8 cellular contexts compared by ENCODE assay signal in genomic region chr20:50320910-50321796, GRCh38.
DNase-seq lines count a peak whose midpoint lies in the region; ATAC-seq and TF ChIP-seq lines count a peak whose summit lies in the region.

No MANE protein-coding gene starts in this region.

- peak overlapping the region; percentile 1 for H3K27ac Mint-ChIP-seq in Caco-2 (ENCODE audit: unreplicated experiment)

- peak overlapping the region; percentile 90 for H3K4me2 ChIP-seq in mammary epithelial cell (ENCODE audit: insufficient read depth, low read depth, low read length)

- peak overlapping the region; percentile 87 for H2AFZ ChIP-seq in mammary epithelial cell (ENCODE audit: low read depth, low read length)

- intact Hi-C loops in Caco-2 (cut with micrococcal nuclease; ENCODE audit: unreplicated experiment) (no loop called here), mammary epithelial cell (cut with micrococcal nuclease) (loop anchor here (1.0 to 5.0 kb wide), 3 partner anchors 12 to 129 kb away; partner anchors contain the start of gene CEBPB), right lobe of liver (cut with DNase I) (no loop called here), thyroid gland (cut with DNase I) (no loop called here), A673 (cut with micrococcal nuclease; ENCODE audit: unreplicated experiment) (no loop called here)

- ATAC-seq in right lobe of liver (peak; percentile 45 to 85 (median 61)), GM21786 (IDR thresholded peaks at IDR 0.05; ENCODE audit: unreplicated experiment) (no peak)

- H3K4me1 ChIP-seq in Caco-2 (peaks cover 15% of the 10 kb centered on the region), mammary epithelial cell (ENCODE audit: insufficient read depth, low read length) (peaks cover 48% of the 10 kb centered on the region), right lobe of liver (no peaks in the 10 kb centered on the region), thyroid gland (peaks cover 22 to 48% of the 10 kb centered on the region in 2 donors), A673 (ENCODE audit: insufficient read depth, low read length, poor library complexity, severe bottlenecking) (no peaks in the 10 kb centered on the region)

- peaks cover 14% of the 10 kb centered on the region for H3K4me1 Mint-ChIP-seq in Caco-2 (ENCODE audit: low read depth, unreplicated experiment)

- in situ Hi-C loops in mammary epithelial cell (cut with MboI; ENCODE audit: low sequenced_read_pairs in 2 of 2): no loop called here

- H4K20me1 ChIP-seq in mammary epithelial cell (ENCODE audit: insufficient read depth, low read length): no peaks in the 10 kb centered on the region

- POLR2A ChIA-PET in Caco-2 (lab: Charles Lee) (interaction anchor here (0.6 kb wide), 1 partner anchor 287 kb away, joined by 25 read pairs; no protein-coding TSS in a partner anchor), A673 (lab: Charles Lee; ENCODE audit: low non-redundant PET) (no interaction called here)

- H3K9me3 Mint-ChIP-seq in Caco-2 (ENCODE audit: unreplicated experiment): no peaks in the 10 kb centered on the region

- peaks cover 16% of the 10 kb centered on the region for H3K79me2 ChIP-seq in mammary epithelial cell (ENCODE audit: insufficient read depth, low read length)

- CTCF ChIA-PET in Caco-2 (lab: Charles Lee) (interaction anchor here (0.6 to 0.8 kb wide), 3 partner anchors 47 to 142 kb away, joined by 3 to 5 read pairs (median 4); no protein-coding TSS in a partner anchor), mammary epithelial cell (lab: Charles Lee; ENCODE audit: low non-redundant PET) (interaction anchor here (0.6 kb wide), 1 partner anchor 25 kb away, joined by 3 read pairs; no protein-coding TSS in a partner anchor), A673 (lab: Charles Lee) (interaction anchor here (0.6 kb wide), 1 partner anchor 138 kb away, joined by 6 read pairs; no protein-coding TSS in a partner anchor)

- dilution Hi-C loops in mammary epithelial cell (cut with HindIII; ENCODE audit: low sequenced_read_pairs): loop anchor here (5.0 kb wide), 3 partner anchors 36 to 126 kb away; no protein-coding TSS in a partner anchor

- H3K27me3 Mint-ChIP-seq in Caco-2 (ENCODE audit: insufficient read depth, unreplicated experiment): no peaks in the 10 kb centered on the region

- H3K36me3 ChIP-seq in Caco-2 (ENCODE audit: control insufficient read depth, insufficient read depth, low read length) (no peaks in the 10 kb centered on the region), mammary epithelial cell (ENCODE audit: insufficient read depth, low read length) (no peaks in the 10 kb centered on the region), right lobe of liver (no peaks in the 10 kb centered on the region), thyroid gland (no peaks in the 10 kb centered on the region), A673 (ENCODE audit: insufficient read depth, low read length, poor library complexity, severe bottlenecking) (no peaks in the 10 kb centered on the region)

- H3K36me3 Mint-ChIP-seq in Caco-2 (ENCODE audit: insufficient read depth, unreplicated experiment): no peaks in the 10 kb centered on the region

- DNase-seq in Caco-2: peak; percentile 75 to 85
- peak; percentile 62 for DNase-seq in MV-4-11 (lab: John Stamatoyannopoulos, UW)
- DNase-seq in mammary epithelial cell: peak; percentile 99
- DNase-seq in right lobe of liver: peak in 2 of 3 donors; percentile 75 to 77
- DNase-seq in thyroid gland: peak; percentile 95 to 96
- no peak for DNase-seq in GM19238 (ENCODE audit: insufficient read length, low spot score)
- DNase-seq in A673 (ENCODE audit: low spot score): no peak

- TF ChIP-seq CTCF in Caco-2 (IDR thresholded peaks at IDR 0.05; ENCODE audit: insufficient read depth in 1 of 2, low read depth in 1 of 2, low read length in 1 of 2, severe bottlenecking in 1 of 2, unreplicated experiment in 1 of 2) (no peak), mammary epithelial cell (conservative IDR thresholded peaks at IDR 0.05 in 1 of 2, IDR thresholded peaks at IDR 0.05 in 1 of 2; ENCODE audit: extremely low read depth in 1 of 2, insufficient read depth in 1 of 2, low read depth in 1 of 2, low read length in 2 of 2) (peak in 1 of 2 donors; percentile 11), right lobe of liver (IDR thresholded peaks at IDR 0.05) (no peak), thyroid gland (IDR thresholded peaks at IDR 0.05) (peak in 2 of 6 experiments; percentile 1 to 2), A673 (conservative IDR thresholded peaks at IDR 0.05; ENCODE audit: low read depth, low read length) (no peak)

- H3K27me3 ChIP-seq in Caco-2 (replicated peaks; ENCODE audit: control insufficient read depth, insufficient read depth, low read length) (no peaks in the 10 kb centered on the region), mammary epithelial cell (ENCODE audit: insufficient read depth, low read length) (no peaks in the 10 kb centered on the region), right lobe of liver (no peaks in the 10 kb centered on the region), thyroid gland (no peaks in the 10 kb centered on the region), A673 (replicated peaks; ENCODE audit: insufficient read depth, low read depth, low read length, poor library complexity) (no peaks in the 10 kb centered on the region)

- H3K9me3 ChIP-seq in Caco-2: no peaks in the 10 kb centered on the region
- H3K9me3 ChIP-seq in mammary epithelial cell (replicated peaks; ENCODE audit: insufficient read depth, low read length): no peaks in the 10 kb centered on the region
- H3K9me3 ChIP-seq in right lobe of liver: no peaks in the 10 kb centered on the region
- H3K9me3 ChIP-seq in thyroid gland: no peaks in the 10 kb centered on the region
- H3K9me3 ChIP-seq in A673 (ENCODE audit: low read depth, low read length, poor library complexity, severe bottlenecking): no peaks in the 10 kb centered on the region

- no peak overlapping the region for H3K4me3 Mint-ChIP-seq in Caco-2 (ENCODE audit: unreplicated experiment)

- WGBS in mammary epithelial cell (ENCODE audit: low coverage, missing lambda C conversion rate): 2% methylated on average over 10 of the region's 21 CpGs
- WGBS in right lobe of liver (ENCODE audit: insufficient coverage, low coverage, low lambda C conversion rate, missing lambda C conversion rate): 56% methylated on average over 11 of the region's 21 CpGs
- WGBS in thyroid gland, 2 donors: 41 to 46% methylated on average over 14 to 15 of the region's 21 CpGs

- no peak overlapping the region for H3K4me3 ChIP-seq in Caco-2 (ENCODE audit: low read depth, low read length)
- H3K4me3 ChIP-seq in mammary epithelial cell (replicated peaks in 1 of 3; ENCODE audit: insufficient read depth in 1 of 3, low read depth in 2 of 3, low read length in 3 of 3): peak overlapping the region; percentile 15 to 49 (median 49)
- H3K4me3 ChIP-seq in right lobe of liver: no peak overlapping the region
- H3K4me3 ChIP-seq in thyroid gland (replicated peaks in 1 of 3): peak overlapping the region in 1 of 3 donors; percentile 33
- H3K4me3 ChIP-seq in A673 (ENCODE audit: low read depth, low read length, poor library complexity, severe bottlenecking): no peak overlapping the region

- no TSS peak for BruUV-seq in Caco-2 (replicated peaks; lab: Mats Ljungman, UMichigan)
- no TSS peak for BruUV-seq in mammary epithelial cell (replicated peaks; lab: Mats Ljungman, UMichigan)
- BruUV-seq in A673 (replicated peaks; lab: Mats Ljungman, UMichigan): no TSS peak

- peak overlapping the region; percentile 85 for H3K9ac ChIP-seq in mammary epithelial cell (ENCODE audit: insufficient read depth, low read length)

- peak overlapping the region; percentile 90 for H3K27ac ChIP-seq in mammary epithelial cell (ENCODE audit: insufficient read depth, low read depth, low read length)
- H3K27ac ChIP-seq in right lobe of liver: peak overlapping the region in 1 of 3 donors; percentile 12
- peak overlapping the region; percentile 91 to 97 (median 92) for H3K27ac ChIP-seq in thyroid gland
- H3K27ac ChIP-seq in A673 (ENCODE audit: low read depth, low read length, poor library complexity, severe bottlenecking): no peak overlapping the region

- TF ChIP-seq POLR2A in right lobe of liver (IDR thresholded peaks at IDR 0.05): peak; percentile 50
- peak; percentile 59 to 85 for TF ChIP-seq POLR2A in thyroid gland (IDR thresholded peaks at IDR 0.05)

Comparison
In these comparisons a context has a peak if more than half of its experiments do, and no peak if none do; other contexts are left out.
1. DNase-seq: peak in Caco-2 (2 of 2), MV-4-11 (single experiment), mammary epithelial cell (single experiment), right lobe of liver (2 of 3) and thyroid gland (2 of 2); none in GM19238 (single experiment) and A673 (single experiment).
2. H3K4me3 ChIP-seq: peak in mammary epithelial cell (3 of 3); none in Caco-2 (single experiment), right lobe of liver (0 of 3) and A673 (single experiment).